Comparison of ENCODE assay signal across 11 cellular contexts in genomic region chr1:65791860-65792670, GRCh38. TPM values are rescaled to one million over a fixed set of nuclear protein-coding genes. Genes with fewer than 3 reads are reported as not detected.
DNase-seq lines count a peak whose midpoint lies in the region; ATAC-seq and TF ChIP-seq lines count a peak whose summit lies in the region.
"Had no signal": no experiment of that assay in that cellular context is flagged by ENCODE, and none has a peak within 500 bp of the region (broad histone marks: within the 10 kb centered on the region; RNA-seq: fewer than 3 reads in every experiment).

No MANE protein-coding gene starts in this region.

- intact Hi-C loops in head of caudate nucleus (cut with DNase I) = no loop called here

- H3K36me3 Mint-ChIP-seq in naive thymus-derived CD8-positive, alpha-beta T cell = no peaks in the 10 kb centered on the region
- H3K36me3 Mint-ChIP-seq: memory B cell had no signal

- H3K4me1 Mint-ChIP-seq in naive thymus-derived CD8-positive, alpha-beta T cell = peaks cover 0 to 9% (median 4%) of the 10 kb centered on the region in 4 donors

- peak; percentile 57 for DNase-seq in DMS53 treated with DMSO at 0.1 percent for 48 hours (lab: John Stamatoyannopoulos, UW; ENCODE audit: unreplicated experiment)
- peak; percentile 80 for DNase-seq in NCI-H82 (lab: John Stamatoyannopoulos, UW)
- peak in 37 of 42 donors; percentile 7 to 59 (median 28) for DNase-seq in head of caudate nucleus
- DNase-seq in omental fat pad (ENCODE audit: low spot score) = no peak
- DNase-seq in naive thymus-derived CD8-positive, alpha-beta T cell = no peak
- DNase-seq in GOT3 (lab: John Stamatoyannopoulos, UW) = no peak
- no peak for DNase-seq in epidermal melanocyte (ENCODE audit: insufficient read length, low spot score)
- DNase-seq: activated naive CD4-positive, alpha-beta T cell; stimulated activated naive CD4-positive, alpha-beta T cell treated with Interleukin-2 at 50 U/mL for 16 hours had no signal

- H3K27me3 Mint-ChIP-seq in naive thymus-derived CD8-positive, alpha-beta T cell = peaks cover 19 to 63% (median 38%) of the 10 kb centered on the region in 5 donors

- TF ChIP-seq CTCF in omental fat pad (IDR thresholded peaks at IDR 0.05) = no peak

- peak overlapping the region in 1 of 10 donors; percentile 43 for H3K4me3 Mint-ChIP-seq in naive thymus-derived CD8-positive, alpha-beta T cell
- H3K4me3 Mint-ChIP-seq: memory B cell had no signal

- no peak overlapping the region for H3K27ac Mint-ChIP-seq in naive thymus-derived CD8-positive, alpha-beta T cell
- H3K27ac Mint-ChIP-seq: memory B cell had no signal

- ATAC-seq in omental fat pad (ENCODE audit: low FRiP score) (peak; percentile 27), HG03442 (IDR thresholded peaks at IDR 0.05; ENCODE audit: unreplicated experiment) (no peak)
- no peak for ATAC-seq in naive thymus-derived CD8-positive, alpha-beta T cell

- POLR2A ChIA-PET in naive thymus-derived CD8-positive, alpha-beta T cell (lab: Charles Lee) = no interaction called here

- H3K9me3 Mint-ChIP-seq in naive thymus-derived CD8-positive, alpha-beta T cell = peaks cover 0 to 23% (median 16%) of the 10 kb centered on the region in 9 donors

RNA-seq across cellular contexts. Expression of gene PDE4B, which starts 0.6 kb away (rescaled TPM):
- 10 to 100 TPM; 11.2 to 49.5 (median 26.3) TPM for total RNA-seq in omental fat pad
- total RNA-seq in naive thymus-derived CD8-positive, alpha-beta T cell = 10 to 100 TPM; 29.6 to 31.9 TPM
- polyA plus RNA-seq in naive thymus-derived CD8-positive, alpha-beta T cell = 10 to 100 TPM; 27.4 to 35.2 (median 34.7) TPM

Comparison
In these comparisons a context has a peak if more than half of its experiments do, and no peak if none do; other contexts are left out.
1. DNase-seq: peak in DMS53 treated with DMSO at 0.1 percent for 48 hours (single experiment), NCI-H82 (single experiment) and head of caudate nucleus (37 of 42); none in omental fat pad (single experiment), naive thymus-derived CD8-positive, alpha-beta T cell (0 of 10), GOT3 (single experiment) and epidermal melanocyte (single experiment).